Comparison of ENCODE assay signal across 1 cellular context in genomic region chr1:87787551-87787950, GRCh38.
TF ChIP-seq lines count a peak whose summit lies in the region.

No MANE protein-coding gene starts in this region.

TF ChIP-seq in GM23338, 12 proteins besides CTCF, POLR2A, EP300 and RAD21 (continued from another document):
- no peak for TF ChIP-seq ZNF462 (CRISPR knock-in tag; IDR thresholded peaks at IDR 0.05)
- no peak for TF ChIP-seq JUNB (IDR thresholded peaks at IDR 0.05; ENCODE audit: unreplicated experiment)
- no peak for TF ChIP-seq EZH2phosphoT487 (IDR thresholded peaks at IDR 0.05; ENCODE audit: unreplicated experiment)
- TF ChIP-seq CREB1 (CRISPR knock-in tag; IDR thresholded peaks at IDR 0.05; ENCODE audit: low read depth) = no peak
